ENCODE assay signal across 11 cellular contexts in genomic region chr11:42812960-42813359, GRCh38.
"Had no signal": no experiment of that assay in that cellular context is flagged by ENCODE, and none has a peak within 500 bp of the region (broad histone marks: within the 10 kb centered on the region; RNA-seq: fewer than 3 reads in every experiment).

No MANE protein-coding gene starts in this region.

- FAIRE-seq: H1, H54 had no signal

- H3K4me2 ChIP-seq: GM23338 had no signal

- H3K4me1 Mint-ChIP-seq: GM23338, H9 had no signal

- H3K4me3 ChIP-seq: GM23248, GM23338, HAP-1 had no signal

- H3K27ac ChIP-seq: GM23248 had no signal

- H3K36me3 ChIP-seq: HAP-1 had no signal

- H3K27ac Mint-ChIP-seq: GM23338, H9, HFFc6 had no signal

- H3K9ac ChIP-seq: GM23248 had no signal

- ATAC-seq: GM23338, HCT116 had no signal

- H3K4me1 ChIP-seq: HAP-1 had no signal

- H3K9me3 Mint-ChIP-seq: H9 had no signal

- H3K9me3 ChIP-seq: HAP-1 had no signal

- H2AFZ ChIP-seq: GM23248, GM23338 had no signal

- DNase-seq: GM23248, GOT3, H7, H9, HCEC 1CT, HFFc6 had no signal

- H3K4me3 Mint-ChIP-seq: GM23338, H9, HFFc6 had no signal
